Comparison of ENCODE assay signal across 9 cellular contexts in the genomic region with DNA sequence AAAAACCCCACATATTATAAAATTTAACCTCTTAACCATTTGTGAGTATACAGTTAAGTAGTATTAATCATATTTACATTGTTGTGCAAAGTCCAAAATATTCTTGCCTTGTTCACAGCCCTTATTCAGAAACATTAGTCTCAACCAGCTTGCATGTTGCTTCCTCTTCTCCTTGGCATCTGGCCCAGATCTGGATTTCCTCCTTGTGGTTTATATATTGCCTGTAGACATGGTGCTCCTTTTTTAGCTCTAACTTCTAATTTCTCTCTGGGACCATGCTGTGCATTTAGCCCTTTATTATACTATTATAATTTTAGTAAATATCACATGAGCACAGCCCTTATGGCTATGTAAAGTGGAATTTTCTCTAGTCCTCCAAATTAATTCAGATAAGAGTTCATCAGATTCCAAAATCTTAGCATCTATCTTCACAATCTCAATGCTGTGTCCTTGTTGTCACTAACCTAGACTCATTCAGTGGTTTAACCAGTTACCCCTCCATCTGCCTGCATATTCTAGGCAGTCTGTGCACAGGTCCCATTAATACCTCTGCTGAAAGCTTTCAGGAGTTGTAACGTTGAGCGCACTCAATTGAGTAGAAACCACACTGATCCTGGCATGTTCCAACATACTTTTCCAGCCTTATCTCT. TPM values are rescaled to one million over a fixed set of nuclear protein-coding genes. Genes with fewer than 3 reads are reported as not detected.
DNase-seq lines count a peak whose midpoint lies in the region; ATAC-seq and TF ChIP-seq lines count a peak whose summit lies in the region.
"Had no signal": no experiment of that assay in that cellular context is flagged by ENCODE, and none has a peak within 500 bp of the region (broad histone marks: within the 10 kb centered on the region; RNA-seq: fewer than 3 reads in every experiment).

No MANE protein-coding gene starts in this region.

- TF ChIP-seq CTCF in LNCaP clone FGC (IDR thresholded peaks at IDR 0.05; ENCODE audit: control insufficient read depth, extremely low read depth, insufficient read depth): no peak
- no peak for TF ChIP-seq CTCF in transverse colon (IDR thresholded peaks at IDR 0.05)

- no peak overlapping the region for H3K4me3 ChIP-seq in LNCaP clone FGC (ENCODE audit: low read depth, low read length)
- no peak overlapping the region for H3K4me3 ChIP-seq in transverse colon
- H3K4me3 ChIP-seq: breast epithelium had no signal

- TF ChIP-seq EP300 in transverse colon (IDR thresholded peaks at IDR 0.05; ENCODE audit: low read depth): no peak

- peak overlapping the region; percentile 54 to 89 (median 61) for H3K27ac ChIP-seq in transverse colon
- H3K27ac ChIP-seq: breast epithelium had no signal

- no peak for ATAC-seq in stimulated activated naive CD8-positive, alpha-beta T cell treated with anti-CD3 and anti-CD28 coated beads, Interleukin-15, amount 100 ng/mL, for 72 hours

- no peaks in the 10 kb centered on the region for H3K27me3 Mint-ChIP-seq in stimulated activated naive CD8-positive, alpha-beta T cell treated with anti-CD3 and anti-CD28 coated beads, Interleukin-15, amount 100 ng/mL, for 72 hours

- WGBS in transverse colon (ENCODE audit: low coverage in 1 of 2), 2 donors: 80 to 94% methylated on average over 2 of the region's 2 CpGs

- no peaks in the 10 kb centered on the region for H3K9me3 Mint-ChIP-seq in stimulated activated naive CD8-positive, alpha-beta T cell treated with anti-CD3 and anti-CD28 coated beads, Interleukin-15, amount 100 ng/mL, for 72 hours

- intact Hi-C loops in transverse colon (cut with DNase I; ENCODE audit: low total_unique reads): no loop called here

- no peak overlapping the region for H3K27ac Mint-ChIP-seq in stimulated activated naive CD8-positive, alpha-beta T cell treated with anti-CD3 and anti-CD28 coated beads, Interleukin-15, amount 100 ng/mL, for 72 hours

- in situ Hi-C loops in G401 (cut with HindIII; ENCODE audit: low sequenced_read_pairs): no loop called here
- in situ Hi-C loops in transverse colon (cut with MboI; ENCODE audit: low pct_ligation_motif_present in 1 of 4, low pct_unique_long_range_greater_than_20kb in 1 of 4, low sequenced_read_pairs in 3 of 4): loop anchor here (10.0 to 25.0 kb wide), 3 partner anchors 78 to 98 kb away; no protein-coding TSS in a partner anchor

- no peaks in the 10 kb centered on the region for H3K9me3 ChIP-seq in transverse colon
- H3K9me3 ChIP-seq: breast epithelium had no signal

- H3K4me1 Mint-ChIP-seq in stimulated activated naive CD8-positive, alpha-beta T cell treated with anti-CD3 and anti-CD28 coated beads, Interleukin-15, amount 100 ng/mL, for 72 hours: peaks cover 25% of the 10 kb centered on the region

- H3K27me3 ChIP-seq in transverse colon: no peaks in the 10 kb centered on the region
- H3K27me3 ChIP-seq: breast epithelium had no signal

- H3K36me3 ChIP-seq in transverse colon: no peaks in the 10 kb centered on the region
- H3K36me3 ChIP-seq: breast epithelium had no signal

- H3K4me3 Mint-ChIP-seq in stimulated activated naive CD8-positive, alpha-beta T cell treated with anti-CD3 and anti-CD28 coated beads, Interleukin-15, amount 100 ng/mL, for 72 hours: no peak overlapping the region

- DNase-seq in A172 (ENCODE audit: low spot score): peak; percentile 84
- DNase-seq in G401 (ENCODE audit: low spot score): peak; percentile 82
- DNase-seq in LNCaP clone FGC (ENCODE audit: low read depth): peak; percentile 58
- peak; percentile 73 for DNase-seq in amniotic stem cell (lab: John Stamatoyannopoulos, UW)
- DNase-seq in iris pigment epithelial cell (ENCODE audit: low read depth): peak; percentile 97
- peak; percentile 78 for DNase-seq in transverse colon
- DNase-seq in NCI-H2227 treated with DMSO at 0.1 percent for 48 hours (lab: John Stamatoyannopoulos, UW): no peak
- DNase-seq in stimulated activated naive CD8-positive, alpha-beta T cell treated with anti-CD3 and anti-CD28 coated beads, Interleukin-15, amount 100 ng/mL, for 72 hours: no peak

- no peak for TF ChIP-seq POLR2A in transverse colon (IDR thresholded peaks at IDR 0.05)

- peaks cover 0 to 61% (median 17%) of the 10 kb centered on the region in 4 donors for H3K4me1 ChIP-seq in transverse colon
- H3K4me1 ChIP-seq: breast epithelium had no signal

RNA-seq across cellular contexts. Expression of a gene that starts 7.9 kb away (rescaled TPM):
- total RNA-seq in A172 (2014; rRNA removed; shearing (Covaris generic)): 18.0 and 18.4 TPM in 2 replicates
- total RNA-seq in G401 (2014; rRNA removed; shearing (Covaris generic)): 21.5 and 30.7 TPM in 2 replicates
- 10 to 100 TPM in 3 of 4 donors, 1 to 10 TPM in 1; 4.4 to 20.2 (median 14.0) TPM for total RNA-seq in transverse colon

RNA-seq across cellular contexts. Expression of a gene that starts 45.9 kb away (rescaled TPM):
- 19.7 and 32.2 TPM in 2 replicates for total RNA-seq in A172 (2014; rRNA removed; shearing (Covaris generic))
- total RNA-seq in G401 (2014; rRNA removed; shearing (Covaris generic)): 8.5 and 18.9 TPM in 2 replicates
- 10 to 100 TPM in 3 of 4 donors, 1 to 10 TPM in 1; 1.5 to 23.6 (median 16.2) TPM for total RNA-seq in transverse colon

Comparison
In these comparisons a context has a peak if more than half of its experiments do, and no peak if none do; other contexts are left out.
1. DNase-seq: peak in A172 (single experiment), G401 (single experiment), LNCaP clone FGC (single experiment), amniotic stem cell (single experiment), iris pigment epithelial cell (single experiment) and transverse colon (single experiment); none in NCI-H2227 treated with DMSO at 0.1 percent for 48 hours (single experiment) and stimulated activated naive CD8-positive, alpha-beta T cell treated with anti-CD3 and anti-CD28 coated beads, Interleukin-15, amount 100 ng/mL, for 72 hours (0 of 2).